Comparison of ENCODE assay signal across 8 cellular contexts in genomic region chr17:76726766-76727718, GRCh38. TPM values are rescaled to one million over a fixed set of nuclear protein-coding genes. Genes with fewer than 3 reads are reported as not detected.
DNase-seq lines count a peak whose midpoint lies in the region; ATAC-seq and TF ChIP-seq lines count a peak whose summit lies in the region.

TSS of gene METTL23 (plus strand) at chr17:76726839. CDS start at chr17:76729711, 2,872 bp downstream.

- H3K9me3 ChIP-seq in ectodermal cell (ENCODE audit: control insufficient read depth, low read length), result no peaks in the 10 kb centered on the region

- peak within 1 kb of the TSS; percentile 98 for H3K27ac ChIP-seq in ectodermal cell (ENCODE audit: insufficient read depth, low read depth, low read length, poor library complexity, severe bottlenecking)

- peak; percentile 88 for TF ChIP-seq POLR2A in GM18505 (IDR thresholded peaks at IDR 0.05; ENCODE audit: borderline replicate concordance, extremely low read depth, insufficient read depth, insufficient read length)

- H3K36me3 Mint-ChIP-seq in memory B cell, result peaks cover 2% of the 10 kb centered on the region

- H3K9me3 Mint-ChIP-seq in memory B cell, result no peaks in the 10 kb centered on the region

- no peaks in the 10 kb centered on the region for H3K27me3 ChIP-seq in ectodermal cell (ENCODE audit: control insufficient read depth, insufficient read depth, low read length, poor library complexity, severe bottlenecking)

- 4% methylated on average over 72 of the region's 72 CpGs for WGBS in ectodermal cell, 2 experiments

- H3K4me1 ChIP-seq in ectodermal cell (ENCODE audit: control insufficient read depth, insufficient read depth, low read length), result peaks cover 5% of the 10 kb centered on the region

- peaks cover 13% of the 10 kb centered on the region for H3K36me3 ChIP-seq in ectodermal cell (ENCODE audit: control insufficient read depth, insufficient read depth, low read length)

- DNase-seq in A172 (ENCODE audit: low spot score) (peak; percentile 72), NCI-H2171 treated with DMSO at 0.1 percent for 48 hours (lab: John Stamatoyannopoulos, UW) (peak; percentile 54), memory B cell (ENCODE audit: low spot score in 2 of 2) (peak; percentile 88 to 94)
- DNase-seq in activated CD4-positive, alpha-beta T cell treated with anti-CD3 and anti-CD28 coated beads, Interleukin-2, amount 50 U/mL, for 4 hours, result peak; percentile 66
- peak; percentile 49 to 86 for DNase-seq in stimulated activated CD8-positive, alpha-beta memory T cell treated with anti-CD3 and anti-CD28 coated beads, Interleukin-2, amount 100 ng/mL, for 1 hour (ENCODE audit: low read depth in 2 of 2)

- no peaks in the 10 kb centered on the region for H3K27me3 Mint-ChIP-seq in memory B cell

- ATAC-seq in GM18505 (IDR thresholded peaks at IDR 0.05; ENCODE audit: unreplicated experiment), result peak; percentile 47
- ATAC-seq in HG02973 (IDR thresholded peaks at IDR 0.05; ENCODE audit: unreplicated experiment), result peak; percentile 42
- ATAC-seq in memory B cell (ENCODE audit: low read depth), result peak; percentile 76

- peak within 1 kb of the TSS; percentile 77 for H3K4me3 ChIP-seq in ectodermal cell (ENCODE audit: insufficient read depth, low read depth, low read length)

- H3K4me3 Mint-ChIP-seq in memory B cell, result peak within 1 kb of the TSS; percentile 95

- peak within 1 kb of the TSS; percentile 99 for H3K27ac Mint-ChIP-seq in memory B cell

- H3K4me1 Mint-ChIP-seq in memory B cell, result peaks cover 15% of the 10 kb centered on the region

RNA-seq across cellular contexts. Expression of gene METTL23, which starts in this region (rescaled TPM):
- 38.6 and 45.5 TPM in 2 replicates for total RNA-seq in A172 (2014; rRNA removed; shearing (Covaris generic))
- 32.4 TPM for polyA plus RNA-seq in ectodermal cell (2013, experiment 1 of 4)
- polyA plus RNA-seq in ectodermal cell (2013, experiment 2 of 4), result 32.8 TPM
- 33.7 TPM for polyA plus RNA-seq in ectodermal cell (2013, experiment 3 of 4)
- polyA plus RNA-seq in ectodermal cell (2013, experiment 4 of 4), result 34.9 TPM

Comparison
In these comparisons a context has a peak if more than half of its experiments do, and no peak if none do; other contexts are left out.
1. Peak in every context shown above with its lines: DNase-seq, ATAC-seq, H3K4me3 ChIP-seq and H3K27ac ChIP-seq.